ENCODE assay signal across 20 cellular contexts in the genomic region with DNA sequence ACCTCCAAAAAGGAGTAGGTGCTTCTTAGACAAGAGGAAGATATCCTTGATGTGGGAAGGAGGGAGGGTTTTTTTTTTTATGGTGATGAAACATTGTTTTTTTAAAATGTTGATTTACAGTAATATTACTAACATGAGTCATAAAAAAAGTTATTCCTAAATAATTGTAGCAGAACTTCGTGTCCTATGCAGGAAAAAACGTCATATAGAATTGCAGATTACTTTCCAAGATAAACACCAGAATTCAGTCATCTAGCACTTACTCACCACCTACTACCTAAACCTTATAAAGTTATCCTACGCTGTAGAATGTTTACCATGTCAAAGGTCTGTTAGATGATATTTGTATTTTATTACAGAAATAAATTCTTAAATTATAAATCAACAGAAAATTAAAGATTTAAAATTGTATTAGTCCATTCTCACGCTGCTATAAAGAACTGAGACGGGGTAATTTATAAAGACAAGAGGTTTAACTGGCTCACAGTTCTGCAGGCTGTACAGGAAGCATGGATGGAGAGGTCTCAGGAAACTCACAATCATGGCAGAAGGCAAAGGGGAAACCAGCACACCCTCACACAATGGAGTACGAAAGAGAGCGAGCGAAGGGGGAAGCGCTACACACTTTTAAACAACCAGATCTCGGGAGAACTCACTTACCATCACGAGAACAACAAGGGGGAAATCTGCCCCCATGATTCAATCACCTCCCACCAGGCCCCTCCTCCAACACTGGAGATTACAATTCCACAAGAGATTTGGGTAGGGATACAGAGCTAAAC.
DNase-seq lines count a peak whose midpoint lies in the region; ATAC-seq and TF ChIP-seq lines count a peak whose summit lies in the region.
"Had no signal": no experiment of that assay in that cellular context is flagged by ENCODE, and none has a peak within 500 bp of the region (broad histone marks: within the 10 kb centered on the region; RNA-seq: fewer than 3 reads in every experiment).

No MANE protein-coding gene starts in this region.

- no peaks in the 10 kb centered on the region for H3K36me3 ChIP-seq in RWPE2 (ENCODE audit: low read depth)
- H3K36me3 ChIP-seq: colonic mucosa, stomach, WERI-Rb-1 had no signal

- no peak for TF ChIP-seq CTCF in RWPE2 (IDR thresholded peaks at IDR 0.05; ENCODE audit: poor library complexity, severe bottlenecking)
- no peak for TF ChIP-seq CTCF in epithelial cell of esophagus (IDR thresholded peaks at IDR 0.05; ENCODE audit: insufficient read depth, low read depth, low read length, missing control alignments)
- no peak for TF ChIP-seq CTCF in nephron (IDR thresholded peaks at IDR 0.05; ENCODE audit: unreplicated experiment in 3 of 3)

- peaks cover 14% of the 10 kb centered on the region for H3K27me3 Mint-ChIP-seq in nephron (ENCODE audit: low read depth)
- H3K27me3 Mint-ChIP-seq: activated CD4-positive, alpha-beta memory T cell treated with anti-CD3 and anti-CD28 coated beads, Interleukin-2, amount 10 ng/mL, durations not matched to agents 7 days and 5 days; T-cell had no signal

- H3K27ac ChIP-seq in RWPE2 (ENCODE audit: poor library complexity, severe bottlenecking), result peak overlapping the region; percentile 86
- H3K27ac ChIP-seq: colonic mucosa, stomach, WERI-Rb-1 had no signal

- no peaks in the 10 kb centered on the region for H3K27me3 ChIP-seq in RWPE2 (ENCODE audit: insufficient read depth, poor library complexity, severe bottlenecking)
- H3K27me3 ChIP-seq: colonic mucosa, stomach had no signal

- peaks cover 18% of the 10 kb centered on the region for H3K4me1 Mint-ChIP-seq in nephron
- H3K4me1 Mint-ChIP-seq: activated CD4-positive, alpha-beta memory T cell treated with anti-CD3 and anti-CD28 coated beads, Interleukin-2, amount 10 ng/mL, durations not matched to agents 7 days and 5 days; CD8-positive, alpha-beta memory T cell had no signal

- in situ Hi-C loops in Caki2 (cut with HindIII; ENCODE audit: low pct_unique_long_range_greater_than_20kb, low sequenced_read_pairs), result no loop called here

- H3K36me3 Mint-ChIP-seq in nephron (ENCODE audit: low read depth), result no peaks in the 10 kb centered on the region
- H3K36me3 Mint-ChIP-seq: CD8-positive, alpha-beta memory T cell; T-cell had no signal

- H3K4me1 ChIP-seq in RWPE2 (ENCODE audit: insufficient read depth, poor library complexity, severe bottlenecking), result peaks cover 16% of the 10 kb centered on the region
- H3K4me1 ChIP-seq: colonic mucosa, stomach had no signal

- peak; percentile 40 for DNase-seq in Caki2 (ENCODE audit: low read depth)
- no peak for DNase-seq in RWPE2 (ENCODE audit: low spot score)
- DNase-seq in epithelial cell of esophagus (ENCODE audit: low read depth), result peak; percentile 67
- DNase-seq in activated CD8-positive, alpha-beta memory T cell treated with anti-CD3 and anti-CD28 coated beads for 24 hours, result no peak
- DNase-seq in NCI-H1105 treated with DMSO at 0.1 percent for 48 hours (lab: John Stamatoyannopoulos, UW), result no peak
- no peak for DNase-seq in NCI-H82 treated with DMSO at 0.1 percent for 48 hours (lab: John Stamatoyannopoulos, UW; ENCODE audit: unreplicated experiment)
- DNase-seq: activated CD4-positive, alpha-beta memory T cell treated with anti-CD3 and anti-CD28 coated beads, Interleukin-2, amount 10 ng/mL, durations not matched to agents 7 days and 5 days; activated T-cell treated with anti-CD3 and anti-CD28 coated beads, Interleukin-2, amount 50 U/mL, for 72 hours; CD8-positive, alpha-beta memory T cell; colonic mucosa; hippocampal formation; MV-4-11; NCI-H82; RPMI8226; stomach; T-cell; WERI-Rb-1 had no signal

- H3K4me3 ChIP-seq in RWPE2 (ENCODE audit: severe bottlenecking) (no peak overlapping the region), epithelial cell of esophagus (ENCODE audit: low read length) (no peak overlapping the region)
- H3K4me3 ChIP-seq: colonic mucosa, stomach had no signal

- H3K9me3 ChIP-seq in RWPE2 (ENCODE audit: severe bottlenecking), result no peaks in the 10 kb centered on the region
- H3K9me3 ChIP-seq: colonic mucosa, stomach had no signal

- peak overlapping the region in 1 of 3 experiments; percentile 1 for H3K4me3 Mint-ChIP-seq in nephron
- H3K4me3 Mint-ChIP-seq: activated CD4-positive, alpha-beta memory T cell treated with anti-CD3 and anti-CD28 coated beads, Interleukin-2, amount 10 ng/mL, durations not matched to agents 7 days and 5 days; CD8-positive, alpha-beta memory T cell; T-cell had no signal

- H3K9me3 Mint-ChIP-seq in nephron, result no peaks in the 10 kb centered on the region
- H3K9me3 Mint-ChIP-seq: activated CD4-positive, alpha-beta memory T cell treated with anti-CD3 and anti-CD28 coated beads, Interleukin-2, amount 10 ng/mL, durations not matched to agents 7 days and 5 days; activated T-cell treated with anti-CD3 and anti-CD28 coated beads, Interleukin-2, amount 50 U/mL, for 72 hours; CD8-positive, alpha-beta memory T cell had no signal

- ATAC-seq in RWPE2 (ENCODE audit: low read depth) (peak; percentile 99), GM19351 (IDR thresholded peaks at IDR 0.05; ENCODE audit: unreplicated experiment) (no peak)
- ATAC-seq: activated T-cell treated with anti-CD3 and anti-CD28 coated beads, Interleukin-2, amount 50 U/mL, for 72 hours; left lobe of liver; T-cell had no signal

- peak overlapping the region; percentile 30 to 63 (median 32) for H3K27ac Mint-ChIP-seq in nephron
- H3K27ac Mint-ChIP-seq: activated CD4-positive, alpha-beta memory T cell treated with anti-CD3 and anti-CD28 coated beads, Interleukin-2, amount 10 ng/mL, durations not matched to agents 7 days and 5 days; activated T-cell treated with anti-CD3 and anti-CD28 coated beads, Interleukin-2, amount 50 U/mL, for 72 hours; CD8-positive, alpha-beta memory T cell; T-cell had no signal

Comparison
In these comparisons a context has a peak if more than half of its experiments do, and no peak if none do; other contexts are left out.
1. DNase-seq: peak in Caki2 (single experiment) and epithelial cell of esophagus (single experiment); none in RWPE2 (single experiment), activated CD8-positive, alpha-beta memory T cell treated with anti-CD3 and anti-CD28 coated beads for 24 hours (single experiment), NCI-H1105 treated with DMSO at 0.1 percent for 48 hours (single experiment) and NCI-H82 treated with DMSO at 0.1 percent for 48 hours (single experiment).